ENCODE assay signal across 7 cellular contexts in the genomic region with DNA sequence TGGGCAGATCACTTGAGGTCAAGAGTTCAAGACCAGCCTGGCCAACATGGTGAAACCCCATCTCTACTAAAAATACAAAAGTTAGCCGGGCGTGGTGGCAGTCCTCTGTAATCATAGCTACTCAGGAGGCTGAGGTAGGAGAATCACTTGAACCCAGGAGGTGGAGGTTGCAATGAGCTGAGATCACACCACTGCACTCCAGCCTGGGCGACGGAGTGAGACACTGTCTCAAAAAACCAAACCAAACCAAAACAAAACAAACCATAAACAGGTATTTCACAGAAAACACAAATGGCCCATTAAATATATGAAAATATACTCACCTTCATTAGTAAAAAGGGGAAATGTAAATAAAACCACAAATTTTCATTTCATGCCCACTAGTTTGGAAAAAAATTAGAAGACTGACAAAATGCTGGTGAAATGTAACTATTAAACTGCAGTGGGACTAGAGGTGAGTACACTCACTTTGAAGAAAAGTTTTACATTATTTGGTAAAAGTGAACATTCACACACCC.
DNase-seq lines count a peak whose midpoint lies in the region; ATAC-seq lines count a peak whose summit lies in the region.
"Not testable (repeated sequence)": the region's sequence is repeated elsewhere in the genome, so short reads cannot be mapped to it uniquely, and the experiment has no call there.

No MANE protein-coding gene starts in this region.

- DNase-seq in left lobe of liver (ENCODE audit: low spot score): peak; percentile 19

- ATAC-seq in GM18517 (IDR thresholded peaks at IDR 0.05; ENCODE audit: unreplicated experiment) (peak; percentile 53), GM19395 (IDR thresholded peaks at IDR 0.05; ENCODE audit: unreplicated experiment) (peak; percentile 54), GM21576 (IDR thresholded peaks at IDR 0.05; ENCODE audit: unreplicated experiment) (peak; percentile 34), HG02798 (IDR thresholded peaks at IDR 0.05; ENCODE audit: poor library complexity, unreplicated experiment) (peak; percentile 33), HG03135 (IDR thresholded peaks at IDR 0.05; ENCODE audit: unreplicated experiment) (peak; percentile 49), HG03575 (IDR thresholded peaks at IDR 0.05; ENCODE audit: extremely low read depth, insufficient number of reproducible peaks, low FRiP score, unreplicated experiment) (peak; percentile 26)
- not testable (repeated sequence) for ATAC-seq in left lobe of liver
